In genomic region chr2:163682695-163683094, GRCh38 we compare ENCODE assay signal across 13 cellular contexts. TPM values are rescaled to one million over a fixed set of nuclear protein-coding genes. Genes with fewer than 3 reads are reported as not detected.
DNase-seq lines count a peak whose midpoint lies in the region; ATAC-seq and TF ChIP-seq lines count a peak whose summit lies in the region.
"Had no signal": no experiment of that assay in that cellular context is flagged by ENCODE, and none has a peak within 500 bp of the region (broad histone marks: within the 10 kb centered on the region; RNA-seq: fewer than 3 reads in every experiment).

No MANE protein-coding gene starts in this region.

- H3K27me3 ChIP-seq in PC-9 (ENCODE audit: insufficient read depth, low read depth): no peaks in the 10 kb centered on the region
- no peaks in the 10 kb centered on the region for H3K27me3 ChIP-seq in fibroblast of lung (ENCODE audit: control insufficient read depth, insufficient read depth, low read length)

- no peak overlapping the region for H3K27ac Mint-ChIP-seq in T-helper 2 cell treated with Interferon-gamma antibody and Interleukin-4, amounts not matched to agents 5 μg/mL and 100 μg/mL, for 36 hours
- H3K27ac Mint-ChIP-seq: activated CD8-positive, alpha-beta T cell treated with anti-CD3 and anti-CD28 coated beads, Interleukin-2, amount 10 ng/mL, durations not matched to agents 7 days and 5 days; activated naive CD8-positive, alpha-beta T cell treated with anti-CD3 and anti-CD28 coated beads, Interleukin-2, amount 50 U/mL, for 24 hours had no signal

- H3K36me3 Mint-ChIP-seq in T-helper 2 cell treated with Interferon-gamma antibody and Interleukin-4, amounts not matched to agents 5 μg/mL and 100 μg/mL, for 36 hours (ENCODE audit: low read depth): no peaks in the 10 kb centered on the region

- peak; percentile 18 for DNase-seq in GM03348 (ENCODE audit: low spot score)
- DNase-seq in PC-9: peak in 1 of 2 experiments; percentile 55
- DNase-seq in fibroblast of lung (ENCODE audit: low read depth in 2 of 2): peak; percentile 40 to 54
- DNase-seq in renal cortical epithelial cell (ENCODE audit: low read depth): peak; percentile 66
- DNase-seq in globus pallidus (ENCODE audit: low spot score): no peak
- DNase-seq in T-helper 2 cell treated with Interferon-gamma antibody and Interleukin-4, amounts not matched to agents 5 μg/mL and 100 μg/mL, for 36 hours (ENCODE audit: low spot score): no peak
- DNase-seq: activated CD8-positive, alpha-beta T cell treated with anti-CD3 and anti-CD28 coated beads, Interleukin-2, amount 10 ng/mL, durations not matched to agents 7 days and 5 days; activated naive CD8-positive, alpha-beta T cell treated with anti-CD3 and anti-CD28 coated beads, Interleukin-2, amount 50 U/mL, for 24 hours; NCI-H226; T-helper 1 cell had no signal

- H3K27ac ChIP-seq in PC-9: no peak overlapping the region
- no peak overlapping the region for H3K27ac ChIP-seq in fibroblast of lung (ENCODE audit: insufficient read depth, low read length)
- H3K27ac ChIP-seq: KMS-11 had no signal

- no peak overlapping the region for H3K4me3 Mint-ChIP-seq in T-helper 2 cell treated with Interferon-gamma antibody and Interleukin-4, amounts not matched to agents 5 μg/mL and 100 μg/mL, for 36 hours
- H3K4me3 Mint-ChIP-seq: activated CD8-positive, alpha-beta T cell treated with anti-CD3 and anti-CD28 coated beads, Interleukin-2, amount 10 ng/mL, durations not matched to agents 7 days and 5 days; activated naive CD8-positive, alpha-beta T cell treated with anti-CD3 and anti-CD28 coated beads, Interleukin-2, amount 50 U/mL, for 24 hours had no signal

- ATAC-seq in GM21367 (IDR thresholded peaks at IDR 0.05; ENCODE audit: unreplicated experiment) (no peak), HG03045 (IDR thresholded peaks at IDR 0.05; ENCODE audit: unreplicated experiment) (no peak)
- ATAC-seq: activated CD8-positive, alpha-beta T cell treated with anti-CD3 and anti-CD28 coated beads, Interleukin-2, amount 10 ng/mL, durations not matched to agents 7 days and 5 days; activated naive CD8-positive, alpha-beta T cell treated with anti-CD3 and anti-CD28 coated beads, Interleukin-2, amount 50 U/mL, for 24 hours had no signal

- POLR2A ChIA-PET in PC-9 (lab: Charles Lee; ENCODE audit: unreplicated experiment): no interaction called here

- no peaks in the 10 kb centered on the region for H3K4me1 Mint-ChIP-seq in T-helper 2 cell treated with Interferon-gamma antibody and Interleukin-4, amounts not matched to agents 5 μg/mL and 100 μg/mL, for 36 hours (ENCODE audit: low read depth)
- H3K4me1 Mint-ChIP-seq: activated naive CD8-positive, alpha-beta T cell treated with anti-CD3 and anti-CD28 coated beads, Interleukin-2, amount 50 U/mL, for 24 hours had no signal

- H3K27me3 Mint-ChIP-seq in T-helper 2 cell treated with Interferon-gamma antibody and Interleukin-4, amounts not matched to agents 5 μg/mL and 100 μg/mL, for 36 hours (ENCODE audit: low read depth): no peaks in the 10 kb centered on the region
- H3K27me3 Mint-ChIP-seq: activated naive CD8-positive, alpha-beta T cell treated with anti-CD3 and anti-CD28 coated beads, Interleukin-2, amount 50 U/mL, for 24 hours had no signal

- no peaks in the 10 kb centered on the region for H4K20me1 ChIP-seq in PC-9 (ENCODE audit: insufficient read depth)
- H4K20me1 ChIP-seq in fibroblast of lung (ENCODE audit: control insufficient read depth, extremely low read depth, insufficient read depth, low read length): no peaks in the 10 kb centered on the region

- no peaks in the 10 kb centered on the region for H3K9me3 ChIP-seq in PC-9 (ENCODE audit: insufficient read depth, low read depth)
- H3K9me3 ChIP-seq in fibroblast of lung (ENCODE audit: control insufficient read depth, insufficient read depth, low read depth, low read length): no peaks in the 10 kb centered on the region

- intact Hi-C loops in PC-9 (cut with micrococcal nuclease; ENCODE audit: unreplicated experiment): loop anchor here (10.0 kb wide), 1 partner anchor 92 kb away; no protein-coding TSS in a partner anchor

- H3K79me2 ChIP-seq in PC-9 (ENCODE audit: low read depth) (no peaks in the 10 kb centered on the region), fibroblast of lung (ENCODE audit: control insufficient read depth, insufficient read depth, low read length) (no peaks in the 10 kb centered on the region)

- H2AFZ ChIP-seq in PC-9: no peak overlapping the region
- H2AFZ ChIP-seq in fibroblast of lung (ENCODE audit: low read length): no peak overlapping the region

- H3K9ac ChIP-seq in fibroblast of lung (ENCODE audit: insufficient read depth, low read length): no peak overlapping the region
- H3K9ac ChIP-seq: KMS-11 had no signal

- CTCF ChIA-PET in PC-9 (lab: Charles Lee): no interaction called here

- peaks cover 10% of the 10 kb centered on the region; the same call in 1 of the 2 replicates for H3K4me1 ChIP-seq in PC-9 (replicated peaks; ENCODE audit: insufficient read depth)
- no peaks in the 10 kb centered on the region for H3K4me1 ChIP-seq in fibroblast of lung (ENCODE audit: control insufficient read depth, extremely low read depth, insufficient read depth, low read length)

- no TSS peak for BruUV-seq in PC-9 (replicated peaks; lab: Mats Ljungman, UMichigan)

- H3K36me3 ChIP-seq in PC-9 (ENCODE audit: low read depth) (no peaks in the 10 kb centered on the region), fibroblast of lung (ENCODE audit: control insufficient read depth, insufficient read depth, low read length) (no peaks in the 10 kb centered on the region)

- H3K4me2 ChIP-seq in PC-9: peak overlapping the region; percentile 26; the same call in 1 of the 2 replicates
- no peak overlapping the region for H3K4me2 ChIP-seq in fibroblast of lung (ENCODE audit: extremely low read depth, insufficient read depth, low read length)
- H3K4me2 ChIP-seq: KMS-11 had no signal

- peaks cover 3% of the 10 kb centered on the region for H3K9me3 Mint-ChIP-seq in T-helper 2 cell treated with Interferon-gamma antibody and Interleukin-4, amounts not matched to agents 5 μg/mL and 100 μg/mL, for 36 hours
- H3K9me3 Mint-ChIP-seq: activated naive CD8-positive, alpha-beta T cell treated with anti-CD3 and anti-CD28 coated beads, Interleukin-2, amount 50 U/mL, for 24 hours had no signal

- TF ChIP-seq CTCF in PC-9 (conservative IDR thresholded peaks at IDR 0.05) (no peak), fibroblast of lung (conservative IDR thresholded peaks at IDR 0.05 in 1 of 2, IDR thresholded peaks at IDR 0.05 in 1 of 2; ENCODE audit: low read depth in 1 of 2, low read length in 2 of 2) (peak; percentile 17 to 33)

- no peaks in the 10 kb centered on the region for H3K9me2 ChIP-seq in PC-9 (ENCODE audit: insufficient read depth)

- H3F3A ChIP-seq in PC-9 (ENCODE audit: insufficient read depth, low read depth): no peaks in the 10 kb centered on the region

- H3K4me3 ChIP-seq in PC-9 (no peak overlapping the region), fibroblast of lung (replicated peaks in 1 of 4; ENCODE audit: control extremely low read depth in 1 of 4, insufficient read depth in 1 of 4, low read depth in 3 of 4, low read length in 4 of 4) (no peak overlapping the region)

RNA-seq across cellular contexts. Expression of gene FIGN, which starts 53.1 kb away (rescaled TPM):
- total RNA-seq in PC-9 (2021) (3.1 and 7.4 TPM in 2 replicates), fibroblast of lung (0.51 and 1.5 TPM in 2 replicates), renal cortical epithelial cell (3.0 and 9.0 TPM in 2 replicates)
- polyA plus RNA-seq in fibroblast of lung: 1.3 and 1.6 TPM in 2 replicates
- 0.96 and 1.8 TPM in 2 replicates for polyA plus RNA-seq in fibroblast of lung (2012)
- polyA minus RNA-seq in fibroblast of lung (ENCODE audit: low replicate concordance): 1.6 and 3.2 TPM in 2 replicates
- total RNA-seq: activated CD8-positive, alpha-beta T cell treated with anti-CD3 and anti-CD28 coated beads, Interleukin-2, amount 10 ng/mL, durations not matched to agents 7 days and 5 days had no signal

Comparison
In these comparisons a context has a peak if more than half of its experiments do, and no peak if none do; other contexts are left out.
1. DNase-seq: peak in GM03348 (single experiment), fibroblast of lung (2 of 2) and renal cortical epithelial cell (single experiment); none in globus pallidus (single experiment) and T-helper 2 cell treated with Interferon-gamma antibody and Interleukin-4, amounts not matched to agents 5 μg/mL and 100 μg/mL, for 36 hours (single experiment).